In the genomic region with DNA sequence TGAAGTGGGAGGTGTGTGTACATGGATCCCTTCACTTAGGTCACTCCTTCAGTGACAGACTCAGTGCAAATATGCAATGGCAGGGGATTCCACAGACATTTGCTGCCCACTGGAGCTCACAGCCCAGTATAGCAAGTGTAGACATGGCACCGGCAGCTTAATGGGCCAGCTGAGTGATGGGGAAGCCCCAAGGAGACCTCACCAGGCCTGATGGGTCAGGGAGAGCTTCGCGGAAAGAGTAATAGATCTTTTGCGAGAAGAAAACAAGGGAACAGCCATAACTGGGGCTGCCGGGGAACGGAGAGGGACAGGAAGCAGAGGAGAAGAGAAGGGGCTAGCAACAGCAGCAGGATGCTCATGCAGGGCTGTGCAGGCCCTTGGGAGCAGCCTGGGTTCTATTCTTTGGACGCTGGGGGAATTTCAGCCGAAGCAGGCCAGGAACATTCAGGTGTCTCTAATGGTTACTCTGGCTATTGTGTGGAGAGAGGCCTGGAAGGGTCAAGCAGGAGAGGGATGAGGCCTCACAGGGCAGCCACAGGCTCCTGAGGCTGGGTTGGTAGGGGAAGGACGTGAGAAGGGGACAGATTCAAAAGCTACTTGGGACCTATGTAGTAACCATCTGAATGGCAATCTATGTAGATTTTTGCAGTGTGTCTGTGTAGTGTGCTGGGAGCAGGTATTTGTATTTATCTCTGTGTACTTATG, we compare ENCODE assay signal across 9 cellular contexts. TPM values are rescaled to one million over a fixed set of nuclear protein-coding genes. Genes with fewer than 3 reads are reported as not detected.
DNase-seq lines count a peak whose midpoint lies in the region; ATAC-seq and TF ChIP-seq lines count a peak whose summit lies in the region.
"Had no signal": no experiment of that assay in that cellular context is flagged by ENCODE, and none has a peak within 500 bp of the region (broad histone marks: within the 10 kb centered on the region; RNA-seq: fewer than 3 reads in every experiment).

No MANE protein-coding gene starts in this region.

- TF ChIP-seq CTCF in BE2C (IDR thresholded peaks at IDR 0.05; ENCODE audit: low read depth, low read length), result peak; percentile 47
- TF ChIP-seq CTCF in GM12873 (IDR thresholded peaks at IDR 0.05; ENCODE audit: insufficient read depth, low read depth, low read length, missing control alignments), result peak; percentile 44
- TF ChIP-seq CTCF in liver (IDR thresholded peaks at IDR 0.05; ENCODE audit: low read depth, low read length, missing input control), result peak; percentile 3
- no peak for TF ChIP-seq CTCF in uterus (IDR thresholded peaks at IDR 0.05)

- no peaks in the 10 kb centered on the region for H3K27me3 Mint-ChIP-seq in activated T-cell treated with anti-CD3 and anti-CD28 coated beads, Interleukin-2, amount 50 U/mL, for 72 hours (ENCODE audit: low read depth)

- TF ChIP-seq RAD21 in liver (IDR thresholded peaks at IDR 0.05), result peak in 1 of 2 donors; percentile 29

- intact Hi-C loops in uterus (cut with DNase I; ENCODE audit: low total_unique reads), result no loop called here

- ATAC-seq in activated T-cell treated with anti-CD3 and anti-CD28 coated beads, Interleukin-2, amount 50 U/mL, for 72 hours (replicated peaks in 1 of 2), result no peak

- TF ChIP-seq POLR2A in uterus (IDR thresholded peaks at IDR 0.05), result no peak

- peaks cover 11 to 38% of the 10 kb centered on the region in 2 donors for H3K36me3 Mint-ChIP-seq in activated T-cell treated with anti-CD3 and anti-CD28 coated beads, Interleukin-2, amount 50 U/mL, for 72 hours (ENCODE audit: insufficient read depth in 2 of 2)

- H3K9ac ChIP-seq in liver (ENCODE audit: low read depth in 1 of 2, low read length in 2 of 2), result no peak overlapping the region

- H3K4me1 Mint-ChIP-seq in activated T-cell treated with anti-CD3 and anti-CD28 coated beads, Interleukin-2, amount 50 U/mL, for 72 hours (ENCODE audit: low read depth), result peaks cover 80% of the 10 kb centered on the region

- H3K27me3 ChIP-seq in BE2C (no peaks in the 10 kb centered on the region), liver (ENCODE audit: control insufficient read depth in 4 of 4, insufficient read depth in 4 of 4, low read length in 3 of 4) (no peaks in the 10 kb centered on the region), uterus (no peaks in the 10 kb centered on the region)
- H3K27me3 ChIP-seq: tibial artery had no signal

- peaks cover 10% of the 10 kb centered on the region for H3K4me1 ChIP-seq in BE2C
- peaks cover 0 to 7% (median 0%) of the 10 kb centered on the region in 4 donors for H3K4me1 ChIP-seq in liver (ENCODE audit: control insufficient read depth in 4 of 4, insufficient read depth in 4 of 4, low read length in 3 of 4)
- no peaks in the 10 kb centered on the region for H3K4me1 ChIP-seq in uterus

- H3K36me3 ChIP-seq in BE2C, result peaks cover 55% of the 10 kb centered on the region
- H3K36me3 ChIP-seq in liver (ENCODE audit: control insufficient read depth in 4 of 4, insufficient read depth in 3 of 4, low read depth in 1 of 4, low read length in 3 of 4), result peaks cover 2 to 22% (median 10%) of the 10 kb centered on the region in 4 donors
- H3K36me3 ChIP-seq in uterus, result no peaks in the 10 kb centered on the region

- DNase-seq in BE2C (no peak), AML-193 (lab: John Stamatoyannopoulos, UW) (no peak), NOMO-1 (lab: John Stamatoyannopoulos, UW; ENCODE audit: unreplicated experiment in 2 of 2) (no peak), uterus (no peak)
- peak in 1 of 2 donors; percentile 17 for DNase-seq in activated T-cell treated with anti-CD3 and anti-CD28 coated beads, Interleukin-2, amount 50 U/mL, for 72 hours
- DNase-seq in effector CD4-positive, alpha-beta T cell, result no peak

- no peak overlapping the region for H3K4me3 Mint-ChIP-seq in activated T-cell treated with anti-CD3 and anti-CD28 coated beads, Interleukin-2, amount 50 U/mL, for 72 hours

- peak overlapping the region; percentile 46 for H3K27ac Mint-ChIP-seq in activated T-cell treated with anti-CD3 and anti-CD28 coated beads, Interleukin-2, amount 50 U/mL, for 72 hours

- no peak overlapping the region for H3K4me3 ChIP-seq in BE2C (ENCODE audit: low read depth, low read length)
- H3K4me3 ChIP-seq in liver (ENCODE audit: low read depth in 1 of 3, low read length in 3 of 3), result no peak overlapping the region
- H3K4me3 ChIP-seq in uterus, result no peak overlapping the region
- H3K4me3 ChIP-seq: tibial artery had no signal

- H3K9me3 ChIP-seq in BE2C (no peaks in the 10 kb centered on the region), liver (ENCODE audit: control insufficient read depth in 4 of 4, low read length in 3 of 4) (no peaks in the 10 kb centered on the region), uterus (no peaks in the 10 kb centered on the region)
- H3K9me3 ChIP-seq: tibial artery had no signal

- WGBS in liver, result 83% methylated on average over 9 of the region's 9 CpGs

- H3K27ac ChIP-seq in liver (ENCODE audit: low read depth in 1 of 2, low read length in 2 of 2) (no peak overlapping the region), uterus (no peak overlapping the region)
- H3K27ac ChIP-seq: tibial artery had no signal

- H3K9me3 Mint-ChIP-seq in activated T-cell treated with anti-CD3 and anti-CD28 coated beads, Interleukin-2, amount 50 U/mL, for 72 hours, result no peaks in the 10 kb centered on the region

TF ChIP-seq in liver, 16 proteins besides CTCF, POLR2A, EP300 and RAD21 (continues in another document):
- TF ChIP-seq TAF1 (conservative IDR thresholded peaks at IDR 0.05) (no peak), SP1 (IDR thresholded peaks at IDR 0.05) (no peak), HNF4A (conservative IDR thresholded peaks at IDR 0.05) (no peak), JUND (IDR thresholded peaks at IDR 0.05) (no peak), FOXA1 (IDR thresholded peaks at IDR 0.05) (no peak), HNF4G (IDR thresholded peaks at IDR 0.05) (no peak), GABPA (IDR thresholded peaks at IDR 0.05 in 1 of 2, conservative IDR thresholded peaks at IDR 0.05 in 1 of 2) (no peak), FOXA2 (IDR thresholded peaks at IDR 0.05) (no peak), EGR1 (IDR thresholded peaks at IDR 0.05; ENCODE audit: low read depth in 2 of 2) (no peak), NR2F2 (IDR thresholded peaks at IDR 0.05) (no peak)
- TF ChIP-seq, protein P1, sequence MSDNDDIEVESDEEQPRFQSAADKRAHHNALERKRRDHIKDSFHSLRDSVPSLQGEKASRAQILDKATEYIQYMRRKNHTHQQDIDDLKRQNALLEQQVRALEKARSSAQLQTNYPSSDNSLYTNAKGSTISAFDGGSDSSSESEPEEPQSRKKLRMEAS (IDR thresholded peaks at IDR 0.05), result no peak
- TF ChIP-seq, protein P2, sequence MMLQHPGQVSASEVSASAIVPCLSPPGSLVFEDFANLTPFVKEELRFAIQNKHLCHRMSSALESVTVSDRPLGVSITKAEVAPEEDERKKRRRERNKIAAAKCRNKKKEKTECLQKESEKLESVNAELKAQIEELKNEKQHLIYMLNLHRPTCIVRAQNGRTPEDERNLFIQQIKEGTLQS (IDR thresholded peaks at IDR 0.05), result no peak
- TF ChIP-seq, protein P3, sequence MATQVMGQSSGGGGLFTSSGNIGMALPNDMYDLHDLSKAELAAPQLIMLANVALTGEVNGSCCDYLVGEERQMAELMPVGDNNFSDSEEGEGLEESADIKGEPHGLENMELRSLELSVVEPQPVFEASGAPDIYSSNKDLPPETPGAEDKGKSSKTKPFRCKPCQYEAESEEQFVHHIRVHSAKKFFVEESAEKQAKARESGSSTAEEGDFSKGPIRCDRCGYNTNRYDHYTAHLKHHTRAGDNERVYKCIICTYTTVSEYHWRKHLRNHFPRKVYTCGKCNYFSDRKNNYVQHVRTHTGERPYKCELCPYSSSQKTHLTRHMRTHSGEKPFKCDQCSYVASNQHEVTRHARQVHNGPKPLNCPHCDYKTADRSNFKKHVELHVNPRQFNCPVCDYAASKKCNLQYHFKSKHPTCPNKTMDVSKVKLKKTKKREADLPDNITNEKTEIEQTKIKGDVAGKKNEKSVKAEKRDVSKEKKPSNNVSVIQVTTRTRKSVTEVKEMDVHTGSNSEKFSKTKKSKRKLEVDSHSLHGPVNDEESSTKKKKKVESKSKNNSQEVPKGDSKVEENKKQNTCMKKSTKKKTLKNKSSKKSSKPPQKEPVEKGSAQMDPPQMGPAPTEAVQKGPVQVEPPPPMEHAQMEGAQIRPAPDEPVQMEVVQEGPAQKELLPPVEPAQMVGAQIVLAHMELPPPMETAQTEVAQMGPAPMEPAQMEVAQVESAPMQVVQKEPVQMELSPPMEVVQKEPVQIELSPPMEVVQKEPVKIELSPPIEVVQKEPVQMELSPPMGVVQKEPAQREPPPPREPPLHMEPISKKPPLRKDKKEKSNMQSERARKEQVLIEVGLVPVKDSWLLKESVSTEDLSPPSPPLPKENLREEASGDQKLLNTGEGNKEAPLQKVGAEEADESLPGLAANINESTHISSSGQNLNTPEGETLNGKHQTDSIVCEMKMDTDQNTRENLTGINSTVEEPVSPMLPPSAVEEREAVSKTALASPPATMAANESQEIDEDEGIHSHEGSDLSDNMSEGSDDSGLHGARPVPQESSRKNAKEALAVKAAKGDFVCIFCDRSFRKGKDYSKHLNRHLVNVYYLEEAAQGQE (IDR thresholded peaks at IDR 0.05), result no peak
- TF ChIP-seq, protein P4, sequence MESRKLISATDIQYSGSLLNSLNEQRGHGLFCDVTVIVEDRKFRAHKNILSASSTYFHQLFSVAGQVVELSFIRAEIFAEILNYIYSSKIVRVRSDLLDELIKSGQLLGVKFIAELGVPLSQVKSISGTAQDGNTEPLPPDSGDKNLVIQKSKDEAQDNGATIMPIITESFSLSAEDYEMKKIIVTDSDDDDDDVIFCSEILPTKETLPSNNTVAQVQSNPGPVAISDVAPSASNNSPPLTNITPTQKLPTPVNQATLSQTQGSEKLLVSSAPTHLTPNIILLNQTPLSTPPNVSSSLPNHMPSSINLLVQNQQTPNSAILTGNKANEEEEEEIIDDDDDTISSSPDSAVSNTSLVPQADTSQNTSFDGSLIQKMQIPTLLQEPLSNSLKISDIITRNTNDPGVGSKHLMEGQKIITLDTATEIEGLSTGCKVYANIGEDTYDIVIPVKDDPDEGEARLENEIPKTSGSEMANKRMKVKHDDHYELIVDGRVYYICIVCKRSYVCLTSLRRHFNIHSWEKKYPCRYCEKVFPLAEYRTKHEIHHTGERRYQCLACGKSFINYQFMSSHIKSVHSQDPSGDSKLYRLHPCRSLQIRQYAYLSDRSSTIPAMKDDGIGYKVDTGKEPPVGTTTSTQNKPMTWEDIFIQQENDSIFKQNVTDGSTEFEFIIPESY (IDR thresholded peaks at IDR 0.05), result no peak

RNA-seq across cellular contexts. Expression of a gene that starts 27.0 kb away (rescaled TPM):
- 3.1 TPM for polyA plus RNA-seq in BE2C (2012; ENCODE audit: insufficient read depth, insufficient read length, low read depth)
- 100 to 1,000 TPM; 142 to 265 TPM for total RNA-seq in activated T-cell treated with anti-CD3 and anti-CD28 coated beads, Interleukin-2, amount 50 U/mL, for 72 hours
- total RNA-seq in liver (1 to 10 TPM; 1.3 to 1.8 TPM), uterus (1 to 10 TPM in 3 of 4 donors, not detected in 1; 1.0 to 4.3 (median 2.4) TPM)
- polyA plus RNA-seq in liver, result 1 to 10 TPM; 2.6 to 2.7 TPM

RNA-seq across cellular contexts. Expression of a gene that starts 35.3 kb away (rescaled TPM):
- 482 TPM for polyA plus RNA-seq in BE2C (2012; ENCODE audit: insufficient read depth, insufficient read length, low read depth)
- 100 to 1,000 TPM; 201 to 238 TPM for total RNA-seq in activated T-cell treated with anti-CD3 and anti-CD28 coated beads, Interleukin-2, amount 50 U/mL, for 72 hours
- 100 to 1,000 TPM; 129 to 207 TPM for total RNA-seq in liver
- polyA plus RNA-seq in liver, result 100 to 1,000 TPM; 298 to 407 TPM
- 100 to 1,000 TPM; 198 to 343 (median 235) TPM for total RNA-seq in uterus

Comparison
In these comparisons a context has a peak if more than half of its experiments do, and no peak if none do; other contexts are left out.
1. CTCF ChIP-seq: peak in BE2C (single experiment), GM12873 (single experiment) and liver (single experiment); none in uterus (0 of 4).
2. RNA of a gene that starts 27.0 kb away (total RNA-seq): 142 to 265 TPM in activated T-cell treated with anti-CD3 and anti-CD28 coated beads, Interleukin-2, amount 50 U/mL, for 72 hours; 1.0 to 4.3 TPM in uterus and 1.3 to 1.8 TPM in liver; every median in the first group is over 10 times any median in the second.